Comparison of ENCODE assay signal across 1 cellular context in genomic region chr2:38076710-38077430, GRCh38.
TF ChIP-seq lines count a peak whose summit lies in the region.

No MANE protein-coding gene starts in this region.

TF ChIP-seq in HepG2, 621 proteins besides CTCF, POLR2A, EP300 and RAD21 (continued from another document):
- TF ChIP-seq, protein P1, sequence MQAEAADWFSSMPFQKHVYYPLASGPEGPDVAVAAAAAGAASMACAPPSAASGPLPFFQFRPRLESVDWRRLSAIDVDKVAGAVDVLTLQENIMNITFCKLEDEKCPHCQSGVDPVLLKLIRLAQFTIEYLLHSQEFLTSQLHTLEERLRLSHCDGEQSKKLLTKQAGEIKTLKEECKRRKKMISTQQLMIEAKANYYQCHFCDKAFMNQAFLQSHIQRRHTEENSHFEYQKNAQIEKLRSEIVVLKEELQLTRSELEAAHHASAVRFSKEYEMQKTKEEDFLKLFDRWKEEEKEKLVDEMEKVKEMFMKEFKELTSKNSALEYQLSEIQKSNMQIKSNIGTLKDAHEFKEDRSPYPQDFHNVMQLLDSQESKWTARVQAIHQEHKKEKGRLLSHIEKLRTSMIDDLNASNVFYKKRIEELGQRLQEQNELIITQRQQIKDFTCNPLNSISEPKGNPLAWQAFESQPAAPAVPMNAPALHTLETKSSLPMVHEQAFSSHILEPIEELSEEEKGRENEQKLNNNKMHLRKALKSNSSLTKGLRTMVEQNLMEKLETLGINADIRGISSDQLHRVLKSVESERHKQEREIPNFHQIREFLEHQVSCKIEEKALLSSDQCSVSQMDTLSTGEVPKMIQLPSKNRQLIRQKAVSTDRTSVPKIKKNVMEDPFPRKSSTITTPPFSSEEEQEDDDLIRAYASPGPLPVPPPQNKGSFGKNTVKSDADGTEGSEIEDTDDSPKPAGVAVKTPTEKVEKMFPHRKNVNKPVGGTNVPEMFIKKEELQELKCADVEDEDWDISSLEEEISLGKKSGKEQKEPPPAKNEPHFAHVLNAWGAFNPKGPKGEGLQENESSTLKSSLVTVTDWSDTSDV (CRISPR knock-in tag; IDR thresholded peaks at IDR 0.05) = no peak
- TF ChIP-seq ZNF772 (CRISPR knock-in tag; IDR thresholded peaks at IDR 0.05) = 0 out of 2 replicates have a peak, but pooled peaks have one; percentile 36
- no peak for TF ChIP-seq ZNF256 (CRISPR knock-in tag; conservative IDR thresholded peaks at IDR 0.05)
- no peak for TF ChIP-seq PRDM15 (CRISPR knock-in tag; IDR thresholded peaks at IDR 0.05)
- no peak for TF ChIP-seq ARNTL (CRISPR knock-in tag; IDR thresholded peaks at IDR 0.05)
- TF ChIP-seq HDAC6 (IDR thresholded peaks at IDR 0.05; ENCODE audit: low read depth, low read length) = 0 out of 2 replicates have a peak, but pooled peaks have one; percentile 36
- no peak for TF ChIP-seq BRD4 (CRISPR knock-in tag; IDR thresholded peaks at IDR 0.05)
- no peak for TF ChIP-seq DR1 (CRISPR knock-in tag; IDR thresholded peaks at IDR 0.05)
- TF ChIP-seq ZNF232 (CRISPR knock-in tag; IDR thresholded peaks at IDR 0.05; ENCODE audit: borderline replicate concordance) = no peak
- TF ChIP-seq, protein P2, sequence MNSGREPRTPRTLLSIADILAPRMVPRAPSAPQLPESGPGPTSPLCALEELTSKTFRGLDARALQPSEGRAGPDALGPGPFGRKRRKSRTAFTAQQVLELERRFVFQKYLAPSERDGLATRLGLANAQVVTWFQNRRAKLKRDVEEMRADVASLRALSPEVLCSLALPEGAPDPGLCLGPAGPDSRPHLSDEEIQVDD (CRISPR knock-in tag; IDR thresholded peaks at IDR 0.05; ENCODE audit: borderline replicate concordance) = 0 out of 2 replicates have a peak, but pooled peaks have one; percentile 24
- 0 out of 2 replicates have a peak, but pooled peaks have one; percentile 63 for TF ChIP-seq EZH2 (conservative IDR thresholded peaks at IDR 0.05; ENCODE audit: low read depth, low read length)
- TF ChIP-seq JUNB (CRISPR knock-in tag; IDR thresholded peaks at IDR 0.05; ENCODE audit: borderline replicate concordance) = no peak
- TF ChIP-seq SIX4 (CRISPR knock-in tag; IDR thresholded peaks at IDR 0.05) = no peak
- TF ChIP-seq MAX (IDR thresholded peaks at IDR 0.05) = peak; percentile 52; the same call in 1 of the 2 replicates
- TF ChIP-seq, protein P3, sequence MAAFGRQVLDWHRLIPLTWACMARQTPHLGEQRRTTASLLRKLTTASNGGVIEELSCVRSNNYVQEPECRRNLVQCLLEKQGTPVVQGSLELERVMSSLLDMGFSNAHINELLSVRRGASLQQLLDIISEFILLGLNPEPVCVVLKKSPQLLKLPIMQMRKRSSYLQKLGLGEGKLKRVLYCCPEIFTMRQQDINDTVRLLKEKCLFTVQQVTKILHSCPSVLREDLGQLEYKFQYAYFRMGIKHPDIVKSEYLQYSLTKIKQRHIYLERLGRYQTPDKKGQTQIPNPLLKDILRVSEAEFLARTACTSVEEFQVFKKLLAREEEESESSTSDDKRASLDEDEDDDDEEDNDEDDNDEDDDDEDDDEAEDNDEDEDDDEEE (CRISPR knock-in tag; IDR thresholded peaks at IDR 0.05) = no peak
- no peak for TF ChIP-seq FOXC1 (CRISPR knock-in tag; IDR thresholded peaks at IDR 0.05; ENCODE audit: borderline replicate concordance)
- no peak for TF ChIP-seq NFYC (CRISPR knock-in tag; IDR thresholded peaks at IDR 0.05)
- TF ChIP-seq MXD4 (CRISPR knock-in tag; IDR thresholded peaks at IDR 0.05) = no peak
- TF ChIP-seq ZBTB42 (CRISPR knock-in tag; IDR thresholded peaks at IDR 0.05) = no peak
- TF ChIP-seq, protein P4, sequence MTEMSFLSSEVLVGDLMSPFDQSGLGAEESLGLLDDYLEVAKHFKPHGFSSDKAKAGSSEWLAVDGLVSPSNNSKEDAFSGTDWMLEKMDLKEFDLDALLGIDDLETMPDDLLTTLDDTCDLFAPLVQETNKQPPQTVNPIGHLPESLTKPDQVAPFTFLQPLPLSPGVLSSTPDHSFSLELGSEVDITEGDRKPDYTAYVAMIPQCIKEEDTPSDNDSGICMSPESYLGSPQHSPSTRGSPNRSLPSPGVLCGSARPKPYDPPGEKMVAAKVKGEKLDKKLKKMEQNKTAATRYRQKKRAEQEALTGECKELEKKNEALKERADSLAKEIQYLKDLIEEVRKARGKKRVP (CRISPR knock-in tag; IDR thresholded peaks at IDR 0.05) = no peak
- TF ChIP-seq ZNF563 (CRISPR knock-in tag; IDR thresholded peaks at IDR 0.05) = no peak
- TF ChIP-seq, protein P5, sequence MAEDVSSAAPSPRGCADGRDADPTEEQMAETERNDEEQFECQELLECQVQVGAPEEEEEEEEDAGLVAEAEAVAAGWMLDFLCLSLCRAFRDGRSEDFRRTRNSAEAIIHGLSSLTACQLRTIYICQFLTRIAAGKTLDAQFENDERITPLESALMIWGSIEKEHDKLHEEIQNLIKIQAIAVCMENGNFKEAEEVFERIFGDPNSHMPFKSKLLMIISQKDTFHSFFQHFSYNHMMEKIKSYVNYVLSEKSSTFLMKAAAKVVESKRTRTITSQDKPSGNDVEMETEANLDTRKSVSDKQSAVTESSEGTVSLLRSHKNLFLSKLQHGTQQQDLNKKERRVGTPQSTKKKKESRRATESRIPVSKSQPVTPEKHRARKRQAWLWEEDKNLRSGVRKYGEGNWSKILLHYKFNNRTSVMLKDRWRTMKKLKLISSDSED (CRISPR knock-in tag; IDR thresholded peaks at IDR 0.05) = no peak
- no peak for TF ChIP-seq ZNF615 (CRISPR knock-in tag; IDR thresholded peaks at IDR 0.05; ENCODE audit: borderline replicate concordance)
- TF ChIP-seq ZNF616 (CRISPR knock-in tag; IDR thresholded peaks at IDR 0.05; ENCODE audit: low read depth) = no peak
- no peak for TF ChIP-seq RFX1 (IDR thresholded peaks at IDR 0.05)
